ENCODE assay signal across 1 cellular context in genomic region chr14:54651018-54651351, GRCh38.
TF ChIP-seq lines count a peak whose summit lies in the region.

No MANE protein-coding gene starts in this region.

TF ChIP-seq in endothelial cell of umbilical vein, 7 proteins besides CTCF, POLR2A, EP300 and RAD21 (continued from another document):
- no peak for TF ChIP-seq POLR2AphosphoS5 (IDR thresholded peaks at IDR 0.05; ENCODE audit: insufficient read depth, low read depth, low read length)
- TF ChIP-seq EZH2 (IDR thresholded peaks at IDR 0.05; ENCODE audit: borderline replicate concordance, low read depth, low read length, severe bottlenecking) = no peak
- TF ChIP-seq JUN (IDR thresholded peaks at IDR 0.05; ENCODE audit: borderline replicate concordance, insufficient read depth, insufficient read length, low read depth) = no peak
- TF ChIP-seq, protein P1, sequence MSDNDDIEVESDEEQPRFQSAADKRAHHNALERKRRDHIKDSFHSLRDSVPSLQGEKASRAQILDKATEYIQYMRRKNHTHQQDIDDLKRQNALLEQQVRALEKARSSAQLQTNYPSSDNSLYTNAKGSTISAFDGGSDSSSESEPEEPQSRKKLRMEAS (IDR thresholded peaks at IDR 0.05; ENCODE audit: insufficient read depth, insufficient read length) = no peak
- TF ChIP-seq GATA2 (IDR thresholded peaks at IDR 0.05; ENCODE audit: insufficient read depth, insufficient read length, low read depth, low read length) = peak; percentile 17
